In genomic region chr13:59276436-59276835, GRCh38 we compare ENCODE assay signal across 24 cellular contexts.
"Had no signal": no experiment of that assay in that cellular context is flagged by ENCODE, and none has a peak within 500 bp of the region (broad histone marks: within the 10 kb centered on the region; RNA-seq: fewer than 3 reads in every experiment).

No MANE protein-coding gene starts in this region.

- H3K27me3 Mint-ChIP-seq: stimulated activated memory B cell treated with anti-CD40 and anti-IgM and Interleukin-4, amounts not matched to agents 10 μg/mL and 1 μg/mL and 100 μg/mL, for 72 hours had no signal

- H3K4me3 ChIP-seq: coronary artery, heart right ventricle, psoas muscle, right lobe of liver, spleen, testis, tibial nerve, upper lobe of right lung, vagina had no signal

- H3K27ac ChIP-seq: coronary artery, heart right ventricle, parathyroid adenoma, psoas muscle, right lobe of liver, spleen, testis, tibial nerve, upper lobe of right lung, vagina had no signal

- DNase-seq: effector CD4-positive, alpha-beta T cell; endodermal cell; heart right ventricle; immature natural killer cell; kidney; left colon; naive thymus-derived CD4-positive, alpha-beta T cell; nephron progenitor cell; psoas muscle; retina; right lobe of liver; spleen; stimulated activated CD4-positive, alpha-beta T cell treated with anti-CD3 and anti-CD28 coated beads, Interleukin-15, amount 100 ng/mL, for 24 hours; stimulated activated CD4-positive, alpha-beta T cell treated with anti-CD3 and anti-CD28 coated beads, Interleukin-1b, Interleukin-23, amount 100 ng/mL, for 48 hours; stimulated activated CD4-positive, alpha-beta T cell treated with anti-CD3 and anti-CD28 coated beads, Interleukin-4, amount 100 ng/mL, for 24 hours; stimulated activated naive CD8-positive, alpha-beta T cell treated with anti-CD3 and anti-CD28 coated beads, Interleukin-15, amount 100 ng/mL, for 72 hours; testis; upper lobe of right lung had no signal

- H3K4me3 Mint-ChIP-seq: endodermal cell; immature natural killer cell; naive thymus-derived CD4-positive, alpha-beta T cell; nephron progenitor cell; stimulated activated memory B cell treated with anti-CD40 and anti-IgM and Interleukin-4, amounts not matched to agents 10 μg/mL and 1 μg/mL and 100 μg/mL, for 72 hours; stimulated activated naive CD8-positive, alpha-beta T cell treated with anti-CD3 and anti-CD28 coated beads, Interleukin-15, amount 100 ng/mL, for 72 hours had no signal

- H3K27ac Mint-ChIP-seq: endodermal cell; immature natural killer cell; naive thymus-derived CD4-positive, alpha-beta T cell; nephron progenitor cell; stimulated activated memory B cell treated with anti-CD40 and anti-IgM and Interleukin-4, amounts not matched to agents 10 μg/mL and 1 μg/mL and 100 μg/mL, for 72 hours; stimulated activated naive CD8-positive, alpha-beta T cell treated with anti-CD3 and anti-CD28 coated beads, Interleukin-15, amount 100 ng/mL, for 72 hours had no signal

- H3K9me3 Mint-ChIP-seq: endodermal cell; nephron progenitor cell; stimulated activated memory B cell treated with anti-CD40 and anti-IgM and Interleukin-4, amounts not matched to agents 10 μg/mL and 1 μg/mL and 100 μg/mL, for 72 hours; stimulated activated naive CD8-positive, alpha-beta T cell treated with anti-CD3 and anti-CD28 coated beads, Interleukin-15, amount 100 ng/mL, for 72 hours had no signal

- H3K4me1 Mint-ChIP-seq: immature natural killer cell; naive thymus-derived CD4-positive, alpha-beta T cell; stimulated activated memory B cell treated with anti-CD40 and anti-IgM and Interleukin-4, amounts not matched to agents 10 μg/mL and 1 μg/mL and 100 μg/mL, for 72 hours; stimulated activated naive CD8-positive, alpha-beta T cell treated with anti-CD3 and anti-CD28 coated beads, Interleukin-15, amount 100 ng/mL, for 72 hours had no signal

- H3K9me3 ChIP-seq: heart right ventricle, psoas muscle, right lobe of liver, spleen, testis, tibial nerve, upper lobe of right lung, vagina had no signal

- H3K36me3 Mint-ChIP-seq: immature natural killer cell; naive thymus-derived CD4-positive, alpha-beta T cell; stimulated activated memory B cell treated with anti-CD40 and anti-IgM and Interleukin-4, amounts not matched to agents 10 μg/mL and 1 μg/mL and 100 μg/mL, for 72 hours had no signal

- H3K4me1 ChIP-seq: heart right ventricle, parathyroid adenoma, psoas muscle, right lobe of liver, spleen, testis, tibial nerve, upper lobe of right lung, vagina had no signal

- H3K27me3 ChIP-seq: heart right ventricle, right lobe of liver, spleen, testis, tibial nerve, upper lobe of right lung, vagina had no signal

- ATAC-seq: esophagus mucosa; heart right ventricle; left colon; naive thymus-derived CD4-positive, alpha-beta T cell; psoas muscle; right lobe of liver; stimulated activated naive CD8-positive, alpha-beta T cell treated with anti-CD3 and anti-CD28 coated beads, Interleukin-15, amount 100 ng/mL, for 72 hours; upper lobe of right lung had no signal

- H3K36me3 ChIP-seq: heart right ventricle, right lobe of liver, spleen, tibial nerve, upper lobe of right lung, vagina had no signal
